Comparison of ENCODE assay signal across 8 cellular contexts in genomic region chr6:108847738-108848115, GRCh38. TPM values are rescaled to one million over a fixed set of nuclear protein-coding genes. Genes with fewer than 3 reads are reported as not detected.
DNase-seq lines count a peak whose midpoint lies in the region; ATAC-seq, FAIRE-seq and TF ChIP-seq lines count a peak whose summit lies in the region.

No MANE protein-coding gene starts in this region.

- peak overlapping the region; percentile 88 for H3K4me2 ChIP-seq in mammary epithelial cell (ENCODE audit: insufficient read depth, low read depth, low read length)

- POLR2A ChIA-PET in AG04449 (lab: Yijun Ruan, JAX) = interaction anchor here (0.9 to 1.0 kb wide), 2 partner anchors 284 to 288 kb away, joined by 3 read pairs; no protein-coding TSS in a partner anchor

- no peaks in the 10 kb centered on the region for H4K20me1 ChIP-seq in mammary epithelial cell (ENCODE audit: insufficient read depth, low read length)

- peaks cover 11% of the 10 kb centered on the region for H3K4me1 Mint-ChIP-seq in mesothelial cell of epicardium

- H3K27ac ChIP-seq in mammary epithelial cell (ENCODE audit: insufficient read depth, low read depth, low read length) = peak overlapping the region; percentile 79

- DNase-seq in AG04449 (ENCODE audit: low read depth, low spot score) = no peak
- no peak for DNase-seq in Jurkat, Clone E6-1 (ENCODE audit: low read depth, low spot score)
- DNase-seq in mammary epithelial cell = no peak
- no peak for DNase-seq in mesothelial cell of epicardium (ENCODE audit: low spot score in 2 of 2, unreplicated experiment in 2 of 2)
- DNase-seq in RCC 7860 (ENCODE audit: low spot score) = no peak

- no peaks in the 10 kb centered on the region for H3K36me3 ChIP-seq in mammary epithelial cell (ENCODE audit: insufficient read depth, low read length)

- H3K9ac ChIP-seq in mammary epithelial cell (ENCODE audit: insufficient read depth, low read length) = peak overlapping the region; percentile 80

- in situ Hi-C loops in mammary epithelial cell (cut with MboI; ENCODE audit: low sequenced_read_pairs in 2 of 2) = no loop called here

- H3K4me3 ChIP-seq in AG04449 (ENCODE audit: low read depth, low read length) = peak overlapping the region; percentile 87
- peak overlapping the region; percentile 75 for H3K4me3 ChIP-seq in Jurkat, Clone E6-1 (ENCODE audit: low read length)
- H3K4me3 ChIP-seq in mammary epithelial cell (replicated peaks in 1 of 3; ENCODE audit: insufficient read depth in 1 of 3, low read depth in 2 of 3, low read length in 3 of 3) = peak overlapping the region; percentile 68 to 74 (median 69)

- dilution Hi-C loops in mammary epithelial cell (cut with HindIII; ENCODE audit: low sequenced_read_pairs) = no loop called here

- BruUV-seq in mammary epithelial cell (replicated peaks; lab: Mats Ljungman, UMichigan) = no TSS peak

- no peaks in the 10 kb centered on the region for H3K9me3 ChIP-seq in mammary epithelial cell (replicated peaks; ENCODE audit: insufficient read depth, low read length)

- TF ChIP-seq CTCF in AG04449 (IDR thresholded peaks at IDR 0.05; ENCODE audit: insufficient read depth, low read length, missing control alignments) (no peak), mammary epithelial cell (conservative IDR thresholded peaks at IDR 0.05 in 1 of 2, IDR thresholded peaks at IDR 0.05 in 1 of 2; ENCODE audit: extremely low read depth in 1 of 2, insufficient read depth in 1 of 2, low read depth in 1 of 2, low read length in 2 of 2) (no peak), mesothelial cell of epicardium (IDR thresholded peaks at IDR 0.05; ENCODE audit: unreplicated experiment) (no peak)

- no peaks in the 10 kb centered on the region for H3K27me3 ChIP-seq in mammary epithelial cell (ENCODE audit: insufficient read depth, low read length)

- ATAC-seq in GM19467 (IDR thresholded peaks at IDR 0.05; ENCODE audit: unreplicated experiment) (no peak), GM18858 (IDR thresholded peaks at IDR 0.05; ENCODE audit: unreplicated experiment) (no peak), HG03432 (IDR thresholded peaks at IDR 0.05; ENCODE audit: unreplicated experiment) (no peak)

- peak overlapping the region; percentile 88 for H3K4me3 Mint-ChIP-seq in mesothelial cell of epicardium

- peaks cover 2% of the 10 kb centered on the region for H3K27me3 Mint-ChIP-seq in mesothelial cell of epicardium (ENCODE audit: low read depth)

- peak overlapping the region; percentile 30 for H3K27ac Mint-ChIP-seq in mesothelial cell of epicardium

- CTCF ChIA-PET in AG04449 (lab: Yijun Ruan, JAX) = interaction anchor here (0.6 to 5.5 kb wide), 11 partner anchors 11 to 306 kb away, joined by 3 to 64 read pairs (median 4); no protein-coding TSS in a partner anchor
- CTCF ChIA-PET in mammary epithelial cell (lab: Charles Lee; ENCODE audit: low non-redundant PET) = no interaction called here

- WGBS in mammary epithelial cell (ENCODE audit: low coverage, missing lambda C conversion rate) = 4% methylated on average over 12 of the region's 12 CpGs

- H3K9me3 Mint-ChIP-seq in mesothelial cell of epicardium = no peaks in the 10 kb centered on the region

- no peak for FAIRE-seq in RCC 7860 (lab: Jason Lieb, UNC)

- peaks cover 6% of the 10 kb centered on the region for H3K4me1 ChIP-seq in mammary epithelial cell (ENCODE audit: insufficient read depth, low read length)

- no peaks in the 10 kb centered on the region for H3K79me2 ChIP-seq in mammary epithelial cell (ENCODE audit: insufficient read depth, low read length)

- no peaks in the 10 kb centered on the region for H3K36me3 Mint-ChIP-seq in mesothelial cell of epicardium

- peak overlapping the region; percentile 92 for H2AFZ ChIP-seq in mammary epithelial cell (ENCODE audit: low read depth, low read length)

- intact Hi-C loops in mammary epithelial cell (cut with micrococcal nuclease) = no loop called here

RNA-seq across cellular contexts. Expression of gene ARMC2, which starts 0.5 kb away (rescaled TPM):
- polyA plus RNA-seq in Jurkat, Clone E6-1 (2012; ENCODE audit: insufficient read depth, insufficient read length) = 8.8 TPM
- total RNA-seq in mammary epithelial cell (1 to 10 TPM; 1.5 to 2.5 TPM), mesothelial cell of epicardium (11.3 to 16.5 TPM (median 16.2 TPM) in 3 replicates)
- 1.5 TPM for polyA plus RNA-seq in mammary epithelial cell
- polyA minus RNA-seq in mammary epithelial cell = not detected
